In the genomic region with DNA sequence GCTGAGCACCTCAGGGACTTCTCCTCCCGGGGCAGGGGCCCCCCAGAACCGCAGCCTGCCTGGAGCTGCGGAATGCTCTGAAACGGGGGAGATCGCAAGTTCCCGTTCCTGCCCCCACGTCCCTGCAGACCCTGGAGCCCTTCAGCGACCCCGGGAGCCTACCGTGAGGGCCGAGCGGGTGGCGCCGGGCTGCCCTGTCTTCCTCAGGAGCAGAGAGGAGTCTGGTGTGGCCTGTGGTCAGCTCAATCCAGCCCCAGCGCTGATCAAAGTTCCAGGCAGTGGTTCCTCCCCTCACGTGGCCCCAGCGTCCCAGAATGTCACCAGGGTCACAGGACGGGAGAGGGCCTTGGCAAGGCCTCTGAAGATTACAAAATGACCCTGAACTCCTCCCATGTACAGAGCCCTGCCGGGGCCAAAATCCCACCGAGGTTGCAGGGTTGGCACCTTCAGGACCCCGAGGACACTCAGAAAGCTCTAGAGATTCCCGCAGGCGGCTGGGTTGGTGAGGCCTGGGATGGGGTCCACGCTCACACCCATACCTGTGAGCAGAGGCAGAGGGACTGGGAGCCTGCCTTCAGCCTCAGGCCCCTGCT, we compare ENCODE assay signal across 1 cellular context.
TF ChIP-seq lines count a peak whose summit lies in the region.

A gene with protein sequence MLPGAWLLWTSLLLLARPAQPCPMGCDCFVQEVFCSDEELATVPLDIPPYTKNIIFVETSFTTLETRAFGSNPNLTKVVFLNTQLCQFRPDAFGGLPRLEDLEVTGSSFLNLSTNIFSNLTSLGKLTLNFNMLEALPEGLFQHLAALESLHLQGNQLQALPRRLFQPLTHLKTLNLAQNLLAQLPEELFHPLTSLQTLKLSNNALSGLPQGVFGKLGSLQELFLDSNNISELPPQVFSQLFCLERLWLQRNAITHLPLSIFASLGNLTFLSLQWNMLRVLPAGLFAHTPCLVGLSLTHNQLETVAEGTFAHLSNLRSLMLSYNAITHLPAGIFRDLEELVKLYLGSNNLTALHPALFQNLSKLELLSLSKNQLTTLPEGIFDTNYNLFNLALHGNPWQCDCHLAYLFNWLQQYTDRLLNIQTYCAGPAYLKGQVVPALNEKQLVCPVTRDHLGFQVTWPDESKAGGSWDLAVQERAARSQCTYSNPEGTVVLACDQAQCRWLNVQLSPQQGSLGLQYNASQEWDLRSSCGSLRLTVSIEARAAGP (minus strand): TSS at position 249 of the 593 bp plus-strand sequence. CDS start 8,626 bp downstream, outside the sequence.

TF ChIP-seq in HepG2, 621 proteins besides CTCF, POLR2A, EP300 and RAD21 (continued from another document and continues in another):
- 0 out of 2 replicates have a peak, but pooled peaks have one; percentile 14 for TF ChIP-seq ZBTB34 (CRISPR knock-in tag; IDR thresholded peaks at IDR 0.05)
- TF ChIP-seq, protein P1, sequence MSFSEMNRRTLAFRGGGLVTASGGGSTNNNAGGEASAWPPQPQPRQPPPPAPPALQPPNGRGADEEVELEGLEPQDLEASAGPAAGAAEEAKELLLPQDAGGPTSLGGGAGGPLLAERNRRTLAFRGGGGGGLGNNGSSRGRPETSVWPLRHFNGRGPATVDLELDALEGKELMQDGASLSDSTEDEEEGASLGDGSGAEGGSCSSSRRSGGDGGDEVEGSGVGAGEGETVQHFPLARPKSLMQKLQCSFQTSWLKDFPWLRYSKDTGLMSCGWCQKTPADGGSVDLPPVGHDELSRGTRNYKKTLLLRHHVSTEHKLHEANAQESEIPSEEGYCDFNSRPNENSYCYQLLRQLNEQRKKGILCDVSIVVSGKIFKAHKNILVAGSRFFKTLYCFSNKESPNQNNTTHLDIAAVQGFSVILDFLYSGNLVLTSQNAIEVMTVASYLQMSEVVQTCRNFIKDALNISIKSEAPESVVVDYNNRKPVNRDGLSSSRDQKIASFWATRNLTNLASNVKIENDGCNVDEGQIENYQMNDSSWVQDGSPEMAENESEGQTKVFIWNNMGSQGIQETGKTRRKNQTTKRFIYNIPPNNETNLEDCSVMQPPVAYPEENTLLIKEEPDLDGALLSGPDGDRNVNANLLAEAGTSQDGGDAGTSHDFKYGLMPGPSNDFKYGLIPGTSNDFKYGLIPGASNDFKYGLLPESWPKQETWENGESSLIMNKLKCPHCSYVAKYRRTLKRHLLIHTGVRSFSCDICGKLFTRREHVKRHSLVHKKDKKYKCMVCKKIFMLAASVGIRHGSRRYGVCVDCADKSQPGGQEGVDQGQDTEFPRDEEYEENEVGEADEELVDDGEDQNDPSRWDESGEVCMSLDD (CRISPR knock-in tag; IDR thresholded peaks at IDR 0.05; ENCODE audit: borderline replicate concordance), result 0 out of 2 replicates have a peak, but pooled peaks have one; percentile 38
- no peak for TF ChIP-seq ZNF703 (CRISPR knock-in tag; IDR thresholded peaks at IDR 0.05; ENCODE audit: borderline replicate concordance)
- TF ChIP-seq ZNF263 (CRISPR knock-in tag; IDR thresholded peaks at IDR 0.05), result peak; percentile 87
- TF ChIP-seq KAT7 (CRISPR knock-in tag; IDR thresholded peaks at IDR 0.05; ENCODE audit: borderline replicate concordance), result no peak
- TF ChIP-seq MTA3 (CRISPR knock-in tag; IDR thresholded peaks at IDR 0.05), result no peak
- TF ChIP-seq, protein P2, sequence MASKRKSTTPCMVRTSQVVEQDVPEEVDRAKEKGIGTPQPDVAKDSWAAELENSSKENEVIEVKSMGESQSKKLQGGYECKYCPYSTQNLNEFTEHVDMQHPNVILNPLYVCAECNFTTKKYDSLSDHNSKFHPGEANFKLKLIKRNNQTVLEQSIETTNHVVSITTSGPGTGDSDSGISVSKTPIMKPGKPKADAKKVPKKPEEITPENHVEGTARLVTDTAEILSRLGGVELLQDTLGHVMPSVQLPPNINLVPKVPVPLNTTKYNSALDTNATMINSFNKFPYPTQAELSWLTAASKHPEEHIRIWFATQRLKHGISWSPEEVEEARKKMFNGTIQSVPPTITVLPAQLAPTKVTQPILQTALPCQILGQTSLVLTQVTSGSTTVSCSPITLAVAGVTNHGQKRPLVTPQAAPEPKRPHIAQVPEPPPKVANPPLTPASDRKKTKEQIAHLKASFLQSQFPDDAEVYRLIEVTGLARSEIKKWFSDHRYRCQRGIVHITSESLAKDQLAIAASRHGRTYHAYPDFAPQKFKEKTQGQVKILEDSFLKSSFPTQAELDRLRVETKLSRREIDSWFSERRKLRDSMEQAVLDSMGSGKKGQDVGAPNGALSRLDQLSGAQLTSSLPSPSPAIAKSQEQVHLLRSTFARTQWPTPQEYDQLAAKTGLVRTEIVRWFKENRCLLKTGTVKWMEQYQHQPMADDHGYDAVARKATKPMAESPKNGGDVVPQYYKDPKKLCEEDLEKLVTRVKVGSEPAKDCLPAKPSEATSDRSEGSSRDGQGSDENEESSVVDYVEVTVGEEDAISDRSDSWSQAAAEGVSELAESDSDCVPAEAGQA (IDR thresholded peaks at IDR 0.05; ENCODE audit: low read depth), result no peak
- TF ChIP-seq, protein P2 (CRISPR knock-in tag; IDR thresholded peaks at IDR 0.05; ENCODE audit: borderline replicate concordance), result peak; percentile 65; the same call in 1 of the 2 replicates
- TF ChIP-seq ZFAT (CRISPR knock-in tag; conservative IDR thresholded peaks at IDR 0.05), result peak; percentile 76; the same call in 1 of the 2 replicates
- TF ChIP-seq SMYD3 (CRISPR knock-in tag; IDR thresholded peaks at IDR 0.05), result 0 out of 2 replicates have a peak, but pooled peaks have one; percentile 34
- TF ChIP-seq ZNF788 (CRISPR knock-in tag; IDR thresholded peaks at IDR 0.05; ENCODE audit: borderline replicate concordance), result peak; percentile 76; the same call in 1 of the 2 replicates
- peak; percentile 79; the same call in 1 of the 2 replicates for TF ChIP-seq KDM3A (CRISPR knock-in tag; IDR thresholded peaks at IDR 0.05; ENCODE audit: low read depth)
- TF ChIP-seq REST (IDR thresholded peaks at IDR 0.05; ENCODE audit: borderline replicate concordance in 1 of 2, low read depth in 1 of 2, low read length in 2 of 2), result peak in 1 of 2 experiments; percentile 38; a peak in 1 of 4 replicates
- peak; percentile 50 for TF ChIP-seq MED8 (CRISPR knock-in tag; IDR thresholded peaks at IDR 0.05; ENCODE audit: insufficient replicate concordance)
- no peak for TF ChIP-seq IRX3 (CRISPR knock-in tag; IDR thresholded peaks at IDR 0.05; ENCODE audit: borderline replicate concordance, low read depth)
- TF ChIP-seq SOX5 (CRISPR knock-in tag; IDR thresholded peaks at IDR 0.05; ENCODE audit: borderline replicate concordance), result peak; percentile 42; the same call in 1 of the 2 replicates
- TF ChIP-seq, protein P3, sequence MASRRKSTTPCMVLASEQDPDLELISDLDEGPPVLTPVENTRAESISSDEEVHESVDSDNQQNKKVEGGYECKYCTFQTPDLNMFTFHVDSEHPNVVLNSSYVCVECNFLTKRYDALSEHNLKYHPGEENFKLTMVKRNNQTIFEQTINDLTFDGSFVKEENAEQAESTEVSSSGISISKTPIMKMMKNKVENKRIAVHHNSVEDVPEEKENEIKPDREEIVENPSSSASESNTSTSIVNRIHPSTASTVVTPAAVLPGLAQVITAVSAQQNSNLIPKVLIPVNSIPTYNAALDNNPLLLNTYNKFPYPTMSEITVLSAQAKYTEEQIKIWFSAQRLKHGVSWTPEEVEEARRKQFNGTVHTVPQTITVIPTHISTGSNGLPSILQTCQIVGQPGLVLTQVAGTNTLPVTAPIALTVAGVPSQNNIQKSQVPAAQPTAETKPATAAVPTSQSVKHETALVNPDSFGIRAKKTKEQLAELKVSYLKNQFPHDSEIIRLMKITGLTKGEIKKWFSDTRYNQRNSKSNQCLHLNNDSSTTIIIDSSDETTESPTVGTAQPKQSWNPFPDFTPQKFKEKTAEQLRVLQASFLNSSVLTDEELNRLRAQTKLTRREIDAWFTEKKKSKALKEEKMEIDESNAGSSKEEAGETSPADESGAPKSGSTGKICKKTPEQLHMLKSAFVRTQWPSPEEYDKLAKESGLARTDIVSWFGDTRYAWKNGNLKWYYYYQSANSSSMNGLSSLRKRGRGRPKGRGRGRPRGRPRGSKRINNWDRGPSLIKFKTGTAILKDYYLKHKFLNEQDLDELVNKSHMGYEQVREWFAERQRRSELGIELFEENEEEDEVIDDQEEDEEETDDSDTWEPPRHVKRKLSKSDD (CRISPR knock-in tag; IDR thresholded peaks at IDR 0.05; ENCODE audit: low read depth), result peak; percentile 62; the same call in 1 of the 2 replicates
- TF ChIP-seq HMGXB4 (CRISPR knock-in tag; IDR thresholded peaks at IDR 0.05; ENCODE audit: borderline replicate concordance in 1 of 2, low read depth in 1 of 2), result peak; percentile 60 to 65; a peak in 3 of 4 replicates
- no peak for TF ChIP-seq ZNF124 (CRISPR knock-in tag; IDR thresholded peaks at IDR 0.05)
- TF ChIP-seq ZNF883 (CRISPR knock-in tag; IDR thresholded peaks at IDR 0.05; ENCODE audit: not compliant biosample characterization), result no peak
- TF ChIP-seq ZNF121 (CRISPR knock-in tag; IDR thresholded peaks at IDR 0.05), result peak; percentile 56; the same call in 1 of the 2 replicates
- TF ChIP-seq ZNF781 (CRISPR knock-in tag; IDR thresholded peaks at IDR 0.05; ENCODE audit: borderline replicate concordance, not compliant biosample characterization), result peak; percentile 57
- TF ChIP-seq CBX1 (IDR thresholded peaks at IDR 0.05; ENCODE audit: low read depth), result no peak
- TF ChIP-seq ZNF772 (CRISPR knock-in tag; IDR thresholded peaks at IDR 0.05), result no peak
- TF ChIP-seq ZSCAN31 (CRISPR knock-in tag; IDR thresholded peaks at IDR 0.05; ENCODE audit: low read depth), result no peak
- no peak for TF ChIP-seq SP2 (CRISPR knock-in tag; IDR thresholded peaks at IDR 0.05)
- TF ChIP-seq ZBTB25 (CRISPR knock-in tag; IDR thresholded peaks at IDR 0.05), result 0 out of 2 replicates have a peak, but pooled peaks have one; percentile 68
